In genomic region chr15:49188933-49189332, GRCh38 we compare ENCODE assay signal across 1 cellular context.
TF ChIP-seq lines count a peak whose summit lies in the region.

No MANE protein-coding gene starts in this region.

TF ChIP-seq in K562, 482 proteins besides CTCF, POLR2A, EP300 and RAD21 (continued from another document and continues in another):
- TF ChIP-seq RERE (CRISPR knock-in tag; IDR thresholded peaks at IDR 0.05; ENCODE audit: borderline replicate concordance) (no peak), MAX (CRISPR knock-in tag; IDR thresholded peaks at IDR 0.05) (no peak), ZBTB40 (IDR thresholded peaks at IDR 0.05) (no peak), ZBTB40 (CRISPR knock-in tag; IDR thresholded peaks at IDR 0.05) (no peak), ZNF253 (CRISPR knock-in tag; conservative IDR thresholded peaks at IDR 0.05) (no peak), DMBX1 (CRISPR knock-in tag; IDR thresholded peaks at IDR 0.05; ENCODE audit: borderline replicate concordance) (0 out of 2 replicates have a peak, but pooled peaks have one; percentile 39), ZNF740 (CRISPR knock-in tag; IDR thresholded peaks at IDR 0.05) (no peak), ZNF740 (tag; IDR thresholded peaks at IDR 0.05) (no peak), NONO (IDR thresholded peaks at IDR 0.05; ENCODE audit: low read depth in 2 of 2, low read length in 1 of 2) (no peak), SLC30A9 (CRISPR knock-in tag; IDR thresholded peaks at IDR 0.05) (no peak), ARID1B (IDR thresholded peaks at IDR 0.05) (no peak), CEBPB (tag; IDR thresholded peaks at IDR 0.05) (no peak), BRF1 (IDR thresholded peaks at IDR 0.05; ENCODE audit: borderline replicate concordance, extremely low read depth, insufficient read length) (no peak), THRA (IDR thresholded peaks at IDR 0.05) (no peak), SRSF9 (IDR thresholded peaks at IDR 0.05; ENCODE audit: borderline replicate concordance, low read depth, low read length) (no peak), RUNX1 (IDR thresholded peaks at IDR 0.05; ENCODE audit: low read depth) (no peak), TEAD1 (CRISPR knock-in tag; IDR thresholded peaks at IDR 0.05) (peak in 1 of 2 experiments; percentile 14; a peak in 1 of 4 replicates), NCOA6 (IDR thresholded peaks at IDR 0.05) (no peak), CBX1 (IDR thresholded peaks at IDR 0.05; ENCODE audit: low read depth) (no peak), ZNF395 (CRISPR knock-in tag; IDR thresholded peaks at IDR 0.05) (no peak), MTA2 (IDR thresholded peaks at IDR 0.05; ENCODE audit: low read depth) (no peak), NR2C1 (IDR thresholded peaks at IDR 0.05) (no peak), NR2C1 (tag; IDR thresholded peaks at IDR 0.05) (peak; percentile 29; the same call in 1 of the 2 replicates), E2F1 (CRISPR knock-in tag; IDR thresholded peaks at IDR 0.05) (no peak), ZNF3 (CRISPR knock-in tag; IDR thresholded peaks at IDR 0.05) (no peak), ZNF232 (CRISPR knock-in tag; IDR thresholded peaks at IDR 0.05) (no peak), POLR2G (IDR thresholded peaks at IDR 0.05; ENCODE audit: low read depth, low read length) (no peak), CTCFL (IDR thresholded peaks at IDR 0.05; ENCODE audit: borderline replicate concordance, insufficient read depth, low read depth, low read length, poor library complexity, severe bottlenecking) (no peak), TARDBP (IDR thresholded peaks at IDR 0.05) (no peak), MCM7 (IDR thresholded peaks at IDR 0.05) (no peak), MYNN (IDR thresholded peaks at IDR 0.05) (no peak), MYNN (CRISPR knock-in tag; IDR thresholded peaks at IDR 0.05) (no peak), ZBTB49 (CRISPR knock-in tag; IDR thresholded peaks at IDR 0.05; ENCODE audit: borderline replicate concordance) (no peak), ZSCAN29 (IDR thresholded peaks at IDR 0.05) (no peak), ZNF780A (CRISPR knock-in tag; IDR thresholded peaks at IDR 0.05) (no peak), ZNF124 (CRISPR knock-in tag; IDR thresholded peaks at IDR 0.05) (no peak), TAF1 (IDR thresholded peaks at IDR 0.05; ENCODE audit: control insufficient read depth, extremely low read depth, insufficient read depth, low read length, severe bottlenecking) (no peak)
